20 cellular contexts compared by ENCODE assay signal in genomic region chr5:173091981-173092380, GRCh38.
"Had no signal": no experiment of that assay in that cellular context is flagged by ENCODE, and none has a peak within 500 bp of the region (broad histone marks: within the 10 kb centered on the region; RNA-seq: fewer than 3 reads in every experiment).

No MANE protein-coding gene starts in this region.

- H3K4me1 ChIP-seq: colonic mucosa had no signal

- H3K4me3 ChIP-seq: colonic mucosa, esophagus muscularis mucosa, heart right ventricle, left lung, lower lobe of right lung, mucosa of descending colon had no signal

- H3K4me3 Mint-ChIP-seq: dendritic cell treated with granulocyte-macrophage colony-stimulating factor and Interleukin-4, amounts not matched to agents 40 ng/mL and 50 ng/mL, for 4 days; effector memory CD8-positive, alpha-beta T cell; endodermal cell; mesothelial cell of epicardium; naive B cell had no signal

- H3K27me3 ChIP-seq: colonic mucosa, esophagus muscularis mucosa, foreskin keratinocyte, heart right ventricle, left lung had no signal

- DNase-seq: colonic mucosa; cortex of kidney; effector CD8-positive, alpha-beta T cell; effector memory CD8-positive, alpha-beta T cell; endodermal cell; foreskin keratinocyte; glutamatergic neuron; head of caudate nucleus; heart right ventricle; hippocampal formation; left cardiac atrium; left lung; left ventricle myocardium superior; lower lobe of right lung; mesenchymal stem cell; mucosa of descending colon; naive B cell had no signal

- H3K36me3 ChIP-seq: colonic mucosa had no signal

- H3K27ac ChIP-seq: colonic mucosa, esophagus muscularis mucosa, foreskin keratinocyte, lower lobe of right lung had no signal

- H3K27me3 Mint-ChIP-seq: dendritic cell treated with granulocyte-macrophage colony-stimulating factor and Interleukin-4, amounts not matched to agents 40 ng/mL and 50 ng/mL, for 4 days; effector memory CD8-positive, alpha-beta T cell; naive B cell had no signal

- H3K9me3 Mint-ChIP-seq: dendritic cell treated with granulocyte-macrophage colony-stimulating factor and Interleukin-4, amounts not matched to agents 40 ng/mL and 50 ng/mL, for 4 days; effector memory CD8-positive, alpha-beta T cell had no signal

- ATAC-seq: effector memory CD8-positive, alpha-beta T cell; foreskin keratinocyte; heart right ventricle; left cardiac atrium; left lung; left ventricle myocardium superior; lower lobe of right lung; mucosa of descending colon had no signal

- H3K9me3 ChIP-seq: colonic mucosa, esophagus muscularis mucosa, heart right ventricle, left lung, lower lobe of right lung, mucosa of descending colon had no signal

- H3K27ac Mint-ChIP-seq: endodermal cell, mesothelial cell of epicardium had no signal
